10 cellular contexts compared by ENCODE assay signal in genomic region chr17:2101448-2102257, GRCh38. TPM values are rescaled to one million over a fixed set of nuclear protein-coding genes. Genes with fewer than 3 reads are reported as not detected.
DNase-seq lines count a peak whose midpoint lies in the region; ATAC-seq and TF ChIP-seq lines count a peak whose summit lies in the region.
"Had no signal": no experiment of that assay in that cellular context is flagged by ENCODE, and none has a peak within 500 bp of the region (broad histone marks: within the 10 kb centered on the region; RNA-seq: fewer than 3 reads in every experiment).

No MANE protein-coding gene starts in this region.

- H3K27ac ChIP-seq in C4-2B = peak overlapping the region; percentile 76
- H3K27ac ChIP-seq: tibial artery had no signal

- TF ChIP-seq CTCF in C4-2B (conservative IDR thresholded peaks at IDR 0.05) = no peak
- TF ChIP-seq CTCF in progenitor cell of endocrine pancreas (IDR thresholded peaks at IDR 0.05; ENCODE audit: unreplicated experiment) = no peak

- DNase-seq in NCI-H1092 (lab: John Stamatoyannopoulos, UW) (peak; percentile 50), kidney tubule cell (ENCODE audit: low spot score) (peak; percentile 98), progenitor cell of endocrine pancreas (ENCODE audit: low spot score, unreplicated experiment) (no peak)
- DNase-seq in activated T-cell treated with anti-CD3 and anti-CD28 coated beads, Interleukin-2, amount 50 U/mL, for 48 hours = peak; percentile 53 to 59
- DNase-seq: SK-N-SH had no signal

- no peak for ATAC-seq in GM21737 (IDR thresholded peaks at IDR 0.05; ENCODE audit: unreplicated experiment)
- no peak for ATAC-seq in GM18498 (IDR thresholded peaks at IDR 0.05; ENCODE audit: unreplicated experiment)
- no peak for ATAC-seq in GM19455 (IDR thresholded peaks at IDR 0.05; ENCODE audit: unreplicated experiment)

- no peaks in the 10 kb centered on the region for H3K9me3 Mint-ChIP-seq in progenitor cell of endocrine pancreas (ENCODE audit: low read depth)

- no peak overlapping the region for H3K27ac Mint-ChIP-seq in progenitor cell of endocrine pancreas

- H3K36me3 Mint-ChIP-seq in progenitor cell of endocrine pancreas (ENCODE audit: insufficient read depth) = peaks cover 4% of the 10 kb centered on the region

- H3K27me3 Mint-ChIP-seq in progenitor cell of endocrine pancreas = no peaks in the 10 kb centered on the region

- peaks cover 6% of the 10 kb centered on the region for H3K4me1 Mint-ChIP-seq in progenitor cell of endocrine pancreas (ENCODE audit: low read depth)

- H3K4me3 Mint-ChIP-seq in progenitor cell of endocrine pancreas (ENCODE audit: low read depth) = no peak overlapping the region

RNA-seq across cellular contexts. Expression of gene HIC1, which starts 46.8 kb away (rescaled TPM):
- total RNA-seq in progenitor cell of endocrine pancreas = 0.69 and 0.86 TPM in 2 replicates

RNA-seq across cellular contexts. Expression of gene OVCA2, which starts 59.8 kb away (rescaled TPM):
- 21.9 and 25.4 TPM in 2 replicates for total RNA-seq in progenitor cell of endocrine pancreas
